Comparison of ENCODE assay signal across 9 cellular contexts in genomic region chr10:50561816-50562215, GRCh38.
DNase-seq lines count a peak whose midpoint lies in the region; ATAC-seq, FAIRE-seq and TF ChIP-seq lines count a peak whose summit lies in the region.
"Had no signal": no experiment of that assay in that cellular context is flagged by ENCODE, and none has a peak within 500 bp of the region (broad histone marks: within the 10 kb centered on the region; RNA-seq: fewer than 3 reads in every experiment).

No MANE protein-coding gene starts in this region.

- WGBS in sigmoid colon, 2 donors, result 50 to 76% methylated on average over 2 of the region's 2 CpGs

- no peaks in the 10 kb centered on the region for H3K9me3 ChIP-seq in endothelial cell of umbilical vein (replicated peaks; ENCODE audit: control insufficient read depth, insufficient read depth, low read length)
- H3K9me3 ChIP-seq in sigmoid colon, result no peaks in the 10 kb centered on the region

- no peak overlapping the region for H3K4me2 ChIP-seq in endothelial cell of umbilical vein (ENCODE audit: insufficient read depth, low read length)

- intact Hi-C loops in endothelial cell of umbilical vein (cut with micrococcal nuclease) (loop anchor here (1.0 kb wide), 1 partner anchor 62 kb away; no protein-coding TSS in a partner anchor), sigmoid colon (cut with DNase I) (loop anchor here (5.0 kb wide), 1 partner anchor 40 kb away; no protein-coding TSS in a partner anchor)
- intact Hi-C loops in activated naive CD4-positive, alpha-beta T cell treated with anti-CD3 and anti-CD28 coated beads for 36 hours (cut with micrococcal nuclease), result loop anchor here (1.0 to 10.0 kb wide), 3 partner anchors 61 to 173 kb away; partner anchors contain the start of genes ASAH2B and SGMS1

- H3K4me1 ChIP-seq in endothelial cell of umbilical vein (ENCODE audit: control insufficient read depth, extremely low read depth, insufficient read depth, low read length) (no peaks in the 10 kb centered on the region), sigmoid colon (peaks cover 0 to 57% (median 30%) of the 10 kb centered on the region in 4 donors)

- no peak overlapping the region for H2AFZ ChIP-seq in endothelial cell of umbilical vein (ENCODE audit: low read depth, low read length)

- H3K79me2 ChIP-seq in endothelial cell of umbilical vein (ENCODE audit: control insufficient read depth, insufficient read depth, low read length), result no peaks in the 10 kb centered on the region

- FAIRE-seq in endothelial cell of umbilical vein (lab: Jason Lieb, UNC), result peak; percentile 49

- POLR2A ChIA-PET in endothelial cell of umbilical vein (lab: Charles Lee), result no interaction called here

- H3K36me3 Mint-ChIP-seq in activated naive CD4-positive, alpha-beta T cell treated with anti-CD3 and anti-CD28 coated beads for 36 hours (ENCODE audit: low read depth), result peaks cover 4% of the 10 kb centered on the region
- H3K36me3 Mint-ChIP-seq in activated naive CD8-positive, alpha-beta T cell treated with anti-CD3 and anti-CD28 coated beads, Interleukin-2, amount 50 U/mL, for 24 hours (ENCODE audit: low read depth), result no peaks in the 10 kb centered on the region

- dilution Hi-C loops in endothelial cell of umbilical vein (cut with MboI; ENCODE audit: extremely low pct_ligation_motif_present, low sequenced_read_pairs), result no loop called here

- CTCF ChIA-PET in endothelial cell of umbilical vein (lab: Charles Lee), result interaction anchor here (0.7 to 1.1 kb wide), 2 partner anchors 8 to 60 kb away, joined by 3 read pairs; no protein-coding TSS in a partner anchor
- CTCF ChIA-PET in activated naive CD4-positive, alpha-beta T cell treated with anti-CD3 and anti-CD28 coated beads for 36 hours (lab: Charles Lee), result interaction anchor here (0.5 to 0.9 kb wide), 5 partner anchors 11 to 60 kb away, joined by 3 to 4 read pairs (median 3); no protein-coding TSS in a partner anchor

- DNase-seq in GM12864 (ENCODE audit: low read depth) (no peak), NCI-H146 (lab: John Stamatoyannopoulos, UW) (peak; percentile 21), endothelial cell of umbilical vein (ENCODE audit: low read depth, low spot score) (no peak), sigmoid colon (no peak)
- no peak for DNase-seq in activated CD4-positive, alpha-beta T cell treated with anti-CD3 and anti-CD28 coated beads, Interleukin-2, amount 50 U/mL, for 1 hour
- DNase-seq in activated naive CD4-positive, alpha-beta T cell treated with anti-CD3 and anti-CD28 coated beads for 36 hours, result no peak
- DNase-seq in activated naive CD8-positive, alpha-beta T cell treated with anti-CD3 and anti-CD28 coated beads, Interleukin-2, amount 50 U/mL, for 24 hours, result no peak

- no peak for ATAC-seq in activated naive CD8-positive, alpha-beta T cell treated with anti-CD3 and anti-CD28 coated beads, Interleukin-2, amount 50 U/mL, for 24 hours
- no peak for ATAC-seq in HG02884 (IDR thresholded peaks at IDR 0.05; ENCODE audit: unreplicated experiment)

- no peaks in the 10 kb centered on the region for H3K27me3 Mint-ChIP-seq in activated naive CD4-positive, alpha-beta T cell treated with anti-CD3 and anti-CD28 coated beads for 36 hours (ENCODE audit: low read depth)
- no peaks in the 10 kb centered on the region for H3K27me3 Mint-ChIP-seq in activated naive CD8-positive, alpha-beta T cell treated with anti-CD3 and anti-CD28 coated beads, Interleukin-2, amount 50 U/mL, for 24 hours
- H3K27me3 Mint-ChIP-seq: dendritic cell treated with granulocyte-macrophage colony-stimulating factor and Interleukin-4, amounts not matched to agents 40 ng/mL and 50 ng/mL, for 4 days had no signal

- H3K9me3 Mint-ChIP-seq in activated naive CD4-positive, alpha-beta T cell treated with anti-CD3 and anti-CD28 coated beads for 36 hours, result no peaks in the 10 kb centered on the region
- no peaks in the 10 kb centered on the region for H3K9me3 Mint-ChIP-seq in activated naive CD8-positive, alpha-beta T cell treated with anti-CD3 and anti-CD28 coated beads, Interleukin-2, amount 50 U/mL, for 24 hours
- H3K9me3 Mint-ChIP-seq: dendritic cell treated with granulocyte-macrophage colony-stimulating factor and Interleukin-4, amounts not matched to agents 40 ng/mL and 50 ng/mL, for 4 days had no signal

- H3K27ac Mint-ChIP-seq in activated naive CD4-positive, alpha-beta T cell treated with anti-CD3 and anti-CD28 coated beads for 36 hours, result no peak overlapping the region
- no peak overlapping the region for H3K27ac Mint-ChIP-seq in activated naive CD8-positive, alpha-beta T cell treated with anti-CD3 and anti-CD28 coated beads, Interleukin-2, amount 50 U/mL, for 24 hours
- H3K27ac Mint-ChIP-seq: dendritic cell treated with granulocyte-macrophage colony-stimulating factor and Interleukin-4, amounts not matched to agents 40 ng/mL and 50 ng/mL, for 4 days had no signal

- H3K9me1 ChIP-seq in endothelial cell of umbilical vein (replicated peaks; ENCODE audit: control insufficient read depth, extremely low read depth, insufficient read depth, low read length), result no peaks in the 10 kb centered on the region

- H3K27me3 ChIP-seq in endothelial cell of umbilical vein (ENCODE audit: control insufficient read depth in 2 of 2, insufficient read depth in 2 of 2, low read length in 2 of 2) (no peaks in the 10 kb centered on the region), sigmoid colon (no peaks in the 10 kb centered on the region)

- no peak for TF ChIP-seq POLR2A in endothelial cell of umbilical vein (IDR thresholded peaks at IDR 0.05; ENCODE audit: low read depth, low read length)
- no peak for TF ChIP-seq POLR2A in sigmoid colon (IDR thresholded peaks at IDR 0.05)

- TF ChIP-seq CTCF in GM12864 (IDR thresholded peaks at IDR 0.05; ENCODE audit: low read depth, low read length, missing control alignments) (peak; percentile 64), endothelial cell of umbilical vein (IDR thresholded peaks at IDR 0.05; ENCODE audit: extremely low read depth in 1 of 2, insufficient read depth in 1 of 2, low read depth in 1 of 2, low read length in 2 of 2) (peak; percentile 16 to 29), sigmoid colon (IDR thresholded peaks at IDR 0.05) (peak; percentile 17 to 50 (median 44))

- BruUV-seq in endothelial cell of umbilical vein (replicated peaks; lab: Mats Ljungman, UMichigan), result no TSS peak

- no peaks in the 10 kb centered on the region for H4K20me1 ChIP-seq in endothelial cell of umbilical vein (replicated peaks; ENCODE audit: control insufficient read depth, extremely low read depth, insufficient read depth, low read length)

- H3K36me3 ChIP-seq in endothelial cell of umbilical vein (ENCODE audit: control insufficient read depth in 2 of 2, extremely low read depth in 1 of 2, insufficient read depth in 2 of 2, low read length in 2 of 2) (no peaks in the 10 kb centered on the region), sigmoid colon (no peaks in the 10 kb centered on the region)

- no peak for TF ChIP-seq EP300 in sigmoid colon (IDR thresholded peaks at IDR 0.05)

- no peak overlapping the region for H3K4me3 Mint-ChIP-seq in activated naive CD4-positive, alpha-beta T cell treated with anti-CD3 and anti-CD28 coated beads for 36 hours
- no peak overlapping the region for H3K4me3 Mint-ChIP-seq in activated naive CD8-positive, alpha-beta T cell treated with anti-CD3 and anti-CD28 coated beads, Interleukin-2, amount 50 U/mL, for 24 hours
- H3K4me3 Mint-ChIP-seq: dendritic cell treated with granulocyte-macrophage colony-stimulating factor and Interleukin-4, amounts not matched to agents 40 ng/mL and 50 ng/mL, for 4 days had no signal

- H3K27ac ChIP-seq in endothelial cell of umbilical vein (ENCODE audit: insufficient read depth, low read depth, low read length), result no peak overlapping the region
- H3K27ac ChIP-seq in sigmoid colon, result peak overlapping the region; percentile 0 to 76 (median 54)

- no peak overlapping the region for H3K9ac ChIP-seq in endothelial cell of umbilical vein (replicated peaks; ENCODE audit: extremely low read depth, insufficient read depth, low read length)

- H3K4me3 ChIP-seq in GM12864 (ENCODE audit: low read depth, low read length), result no peak overlapping the region
- no peak overlapping the region for H3K4me3 ChIP-seq in endothelial cell of umbilical vein (replicated peaks in 1 of 3; ENCODE audit: insufficient read depth in 1 of 3, low read depth in 1 of 3, low read length in 3 of 3)
- H3K4me3 ChIP-seq in sigmoid colon, result no peak overlapping the region

- H3K4me1 Mint-ChIP-seq in activated naive CD4-positive, alpha-beta T cell treated with anti-CD3 and anti-CD28 coated beads for 36 hours (ENCODE audit: low read depth), result peaks cover 16% of the 10 kb centered on the region
- no peaks in the 10 kb centered on the region for H3K4me1 Mint-ChIP-seq in activated naive CD8-positive, alpha-beta T cell treated with anti-CD3 and anti-CD28 coated beads, Interleukin-2, amount 50 U/mL, for 24 hours

TF ChIP-seq in endothelial cell of umbilical vein, 7 proteins besides CTCF, POLR2A, EP300 and RAD21:
- TF ChIP-seq GATA2 (IDR thresholded peaks at IDR 0.05; ENCODE audit: insufficient read depth, insufficient read length, low read depth, low read length) (no peak), JUN (IDR thresholded peaks at IDR 0.05; ENCODE audit: borderline replicate concordance, insufficient read depth, insufficient read length, low read depth) (no peak), EZH2 (IDR thresholded peaks at IDR 0.05; ENCODE audit: borderline replicate concordance, low read depth, low read length, severe bottlenecking) (no peak), FOS (IDR thresholded peaks at IDR 0.05; ENCODE audit: borderline replicate concordance, insufficient read depth, low read length) (no peak), MYC (IDR thresholded peaks at IDR 0.05; ENCODE audit: low read depth, low read length) (no peak), POLR2AphosphoS5 (IDR thresholded peaks at IDR 0.05; ENCODE audit: insufficient read depth, low read depth, low read length) (no peak), MAX (IDR thresholded peaks at IDR 0.05; ENCODE audit: insufficient read depth, insufficient read length) (no peak)
